In the genomic region with DNA sequence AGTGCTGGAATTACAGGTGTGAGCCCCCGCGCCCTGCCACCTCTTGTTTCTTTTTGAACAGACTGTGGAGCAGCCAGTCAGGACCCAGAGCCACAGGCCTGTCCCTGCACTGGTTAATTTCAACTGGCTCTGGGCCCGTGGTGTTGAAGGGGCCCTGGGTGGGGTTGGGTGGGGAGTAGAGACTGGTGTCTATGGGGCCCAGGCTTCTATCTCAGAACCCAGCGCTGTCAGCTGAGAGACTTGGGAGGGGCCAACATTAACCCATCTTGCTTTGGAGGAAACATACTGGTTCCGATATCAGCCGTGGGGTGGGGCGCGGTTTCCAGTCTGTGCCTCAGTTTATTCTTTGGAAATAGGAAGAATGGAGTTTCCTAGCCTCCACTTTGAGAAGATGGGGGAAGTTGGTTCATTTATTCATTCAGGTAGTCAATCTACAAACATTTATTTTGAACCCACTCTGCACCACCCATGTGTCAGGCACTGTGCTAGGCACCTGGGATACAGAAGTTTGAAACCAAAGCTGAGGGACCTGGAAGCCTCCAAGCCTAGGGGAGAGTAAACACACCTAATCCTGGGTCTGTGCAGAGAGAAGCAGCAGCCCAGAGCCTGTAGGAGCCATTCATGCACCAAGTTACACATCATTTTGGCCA, we compare ENCODE assay signal across 1 cellular context.
TF ChIP-seq lines count a peak whose summit lies in the region.

No MANE protein-coding gene starts in this region.

TF ChIP-seq in K562, 482 proteins besides CTCF, POLR2A, EP300 and RAD21 (continued from another document):
- TF ChIP-seq, protein P1, sequence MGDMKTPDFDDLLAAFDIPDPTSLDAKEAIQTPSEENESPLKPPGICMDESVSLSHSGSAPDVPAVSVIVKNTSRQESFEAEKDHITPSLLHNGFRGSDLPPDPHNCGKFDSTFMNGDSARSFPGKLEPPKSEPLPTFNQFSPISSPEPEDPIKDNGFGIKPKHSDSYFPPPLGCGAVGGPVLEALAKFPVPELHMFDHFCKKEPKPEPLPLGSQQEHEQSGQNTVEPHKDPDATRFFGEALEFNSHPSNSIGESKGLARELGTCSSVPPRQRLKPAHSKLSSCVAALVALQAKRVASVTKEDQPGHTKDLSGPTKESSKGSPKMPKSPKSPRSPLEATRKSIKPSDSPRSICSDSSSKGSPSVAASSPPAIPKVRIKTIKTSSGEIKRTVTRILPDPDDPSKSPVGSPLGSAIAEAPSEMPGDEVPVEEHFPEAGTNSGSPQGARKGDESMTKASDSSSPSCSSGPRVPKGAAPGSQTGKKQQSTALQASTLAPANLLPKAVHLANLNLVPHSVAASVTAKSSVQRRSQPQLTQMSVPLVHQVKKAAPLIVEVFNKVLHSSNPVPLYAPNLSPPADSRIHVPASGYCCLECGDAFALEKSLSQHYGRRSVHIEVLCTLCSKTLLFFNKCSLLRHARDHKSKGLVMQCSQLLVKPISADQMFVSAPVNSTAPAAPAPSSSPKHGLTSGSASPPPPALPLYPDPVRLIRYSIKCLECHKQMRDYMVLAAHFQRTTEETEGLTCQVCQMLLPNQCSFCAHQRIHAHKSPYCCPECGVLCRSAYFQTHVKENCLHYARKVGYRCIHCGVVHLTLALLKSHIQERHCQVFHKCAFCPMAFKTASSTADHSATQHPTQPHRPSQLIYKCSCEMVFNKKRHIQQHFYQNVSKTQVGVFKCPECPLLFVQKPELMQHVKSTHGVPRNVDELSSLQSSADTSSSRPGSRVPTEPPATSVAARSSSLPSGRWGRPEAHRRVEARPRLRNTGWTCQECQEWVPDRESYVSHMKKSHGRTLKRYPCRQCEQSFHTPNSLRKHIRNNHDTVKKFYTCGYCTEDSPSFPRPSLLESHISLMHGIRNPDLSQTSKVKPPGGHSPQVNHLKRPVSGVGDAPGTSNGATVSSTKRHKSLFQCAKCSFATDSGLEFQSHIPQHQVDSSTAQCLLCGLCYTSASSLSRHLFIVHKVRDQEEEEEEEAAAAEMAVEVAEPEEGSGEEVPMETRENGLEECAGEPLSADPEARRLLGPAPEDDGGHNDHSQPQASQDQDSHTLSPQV (IDR thresholded peaks at IDR 0.05), result 0 out of 2 replicates have a peak, but pooled peaks have one; percentile 28
- no peak for TF ChIP-seq SMARCB1 (IDR thresholded peaks at IDR 0.05; ENCODE audit: insufficient read length, low read depth)
- no peak for TF ChIP-seq ZNF174 (CRISPR knock-in tag; IDR thresholded peaks at IDR 0.05)
- TF ChIP-seq, protein P2, sequence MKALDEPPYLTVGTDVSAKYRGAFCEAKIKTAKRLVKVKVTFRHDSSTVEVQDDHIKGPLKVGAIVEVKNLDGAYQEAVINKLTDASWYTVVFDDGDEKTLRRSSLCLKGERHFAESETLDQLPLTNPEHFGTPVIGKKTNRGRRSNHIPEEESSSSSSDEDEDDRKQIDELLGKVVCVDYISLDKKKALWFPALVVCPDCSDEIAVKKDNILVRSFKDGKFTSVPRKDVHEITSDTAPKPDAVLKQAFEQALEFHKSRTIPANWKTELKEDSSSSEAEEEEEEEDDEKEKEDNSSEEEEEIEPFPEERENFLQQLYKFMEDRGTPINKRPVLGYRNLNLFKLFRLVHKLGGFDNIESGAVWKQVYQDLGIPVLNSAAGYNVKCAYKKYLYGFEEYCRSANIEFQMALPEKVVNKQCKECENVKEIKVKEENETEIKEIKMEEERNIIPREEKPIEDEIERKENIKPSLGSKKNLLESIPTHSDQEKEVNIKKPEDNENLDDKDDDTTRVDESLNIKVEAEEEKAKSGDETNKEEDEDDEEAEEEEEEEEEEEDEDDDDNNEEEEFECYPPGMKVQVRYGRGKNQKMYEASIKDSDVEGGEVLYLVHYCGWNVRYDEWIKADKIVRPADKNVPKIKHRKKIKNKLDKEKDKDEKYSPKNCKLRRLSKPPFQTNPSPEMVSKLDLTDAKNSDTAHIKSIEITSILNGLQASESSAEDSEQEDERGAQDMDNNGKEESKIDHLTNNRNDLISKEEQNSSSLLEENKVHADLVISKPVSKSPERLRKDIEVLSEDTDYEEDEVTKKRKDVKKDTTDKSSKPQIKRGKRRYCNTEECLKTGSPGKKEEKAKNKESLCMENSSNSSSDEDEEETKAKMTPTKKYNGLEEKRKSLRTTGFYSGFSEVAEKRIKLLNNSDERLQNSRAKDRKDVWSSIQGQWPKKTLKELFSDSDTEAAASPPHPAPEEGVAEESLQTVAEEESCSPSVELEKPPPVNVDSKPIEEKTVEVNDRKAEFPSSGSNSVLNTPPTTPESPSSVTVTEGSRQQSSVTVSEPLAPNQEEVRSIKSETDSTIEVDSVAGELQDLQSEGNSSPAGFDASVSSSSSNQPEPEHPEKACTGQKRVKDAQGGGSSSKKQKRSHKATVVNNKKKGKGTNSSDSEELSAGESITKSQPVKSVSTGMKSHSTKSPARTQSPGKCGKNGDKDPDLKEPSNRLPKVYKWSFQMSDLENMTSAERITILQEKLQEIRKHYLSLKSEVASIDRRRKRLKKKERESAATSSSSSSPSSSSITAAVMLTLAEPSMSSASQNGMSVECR (CRISPR knock-in tag; IDR thresholded peaks at IDR 0.05), result 0 out of 2 replicates have a peak, but pooled peaks have one; percentile 17
- TF ChIP-seq RBM25 (IDR thresholded peaks at IDR 0.05; ENCODE audit: low read depth, low read length, severe bottlenecking), result peak; percentile 67
- TF ChIP-seq HDAC2 (IDR thresholded peaks at IDR 0.05), result 0 out of 2 replicates have a peak, but pooled peaks have one; percentile 22
